ENCODE assay signal across 18 cellular contexts in the genomic region with DNA sequence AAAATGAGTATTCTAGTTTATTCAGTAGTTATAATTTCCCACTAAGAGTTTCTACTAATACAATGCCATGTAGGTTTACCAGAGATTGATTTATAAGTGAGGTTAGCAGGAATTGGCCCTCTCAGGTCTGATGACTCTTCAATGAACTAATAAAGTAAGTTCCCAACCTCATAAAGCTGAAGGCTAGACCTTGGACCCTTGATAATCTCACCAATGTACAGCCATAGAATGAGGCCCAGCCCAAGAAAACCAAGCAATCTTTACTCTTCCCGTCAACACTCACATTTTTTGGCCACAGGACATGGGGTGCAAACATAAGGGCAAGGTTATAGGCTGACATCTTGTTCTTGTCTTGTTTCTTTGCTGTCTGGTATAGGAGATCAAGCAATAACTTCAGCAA.
"Had no signal": no experiment of that assay in that cellular context is flagged by ENCODE, and none has a peak within 500 bp of the region (broad histone marks: within the 10 kb centered on the region; RNA-seq: fewer than 3 reads in every experiment).

No MANE protein-coding gene starts in this region.

- H3K27me3 Mint-ChIP-seq: naive thymus-derived CD4-positive, alpha-beta T cell had no signal

- H3K4me1 Mint-ChIP-seq: nephron progenitor cell had no signal

- H3K27ac Mint-ChIP-seq: nephron progenitor cell had no signal

- DNase-seq: caudate nucleus; effector CD8-positive, alpha-beta T cell; gastrocnemius medialis; heart right ventricle; islet precursor cell; left ventricle myocardium inferior; mesenchymal stem cell; midbrain; naive thymus-derived CD4-positive, alpha-beta T cell; nephron progenitor cell; psoas muscle; retina; stimulated activated CD4-positive, alpha-beta T cell treated with anti-CD3 and anti-CD28 coated beads, Interleukin-2, amount 100 ng/mL, for 24 hours; stimulated activated CD4-positive, alpha-beta T cell treated with anti-CD3 and anti-CD28 coated beads, Interleukin-4, amount 100 ng/mL, for 4 hours; stimulated activated naive CD4-positive, alpha-beta T cell; upper lobe of right lung had no signal

- H3K4me3 Mint-ChIP-seq: naive thymus-derived CD4-positive, alpha-beta T cell; nephron progenitor cell had no signal

- ATAC-seq: esophagus mucosa; gastrocnemius medialis; heart right ventricle; naive thymus-derived CD4-positive, alpha-beta T cell; psoas muscle; sciatic nerve; upper lobe of right lung had no signal

- H3K9me3 Mint-ChIP-seq: nephron progenitor cell had no signal
